Comparison of ENCODE assay signal across 17 cellular contexts in the genomic region with DNA sequence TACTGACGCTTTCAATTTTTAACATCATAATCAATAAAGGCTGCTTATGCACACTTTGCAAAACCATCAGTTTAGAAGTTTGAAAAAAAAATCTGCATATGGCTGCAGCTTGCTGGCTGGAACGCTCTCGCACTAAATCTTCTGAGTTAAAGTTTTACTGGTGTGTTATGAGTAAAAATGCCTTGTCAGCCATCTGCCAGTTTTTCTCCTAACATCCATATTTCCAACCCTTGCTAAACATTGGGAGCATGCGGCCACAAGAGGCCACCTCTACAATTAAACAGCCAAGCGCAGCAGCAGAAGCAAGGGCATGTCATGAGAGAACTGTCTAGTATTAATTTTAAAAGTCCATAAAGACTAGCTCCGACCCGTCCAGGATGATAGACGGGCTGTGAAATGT.
DNase-seq lines count a peak whose midpoint lies in the region; ATAC-seq and TF ChIP-seq lines count a peak whose summit lies in the region.
"Had no signal": no experiment of that assay in that cellular context is flagged by ENCODE, and none has a peak within 500 bp of the region (broad histone marks: within the 10 kb centered on the region; RNA-seq: fewer than 3 reads in every experiment).

No MANE protein-coding gene starts in this region.

- no peaks in the 10 kb centered on the region for H3K4me1 ChIP-seq in Panc1 (ENCODE audit: control insufficient read depth, insufficient read depth, low read length)
- H3K4me1 ChIP-seq: SJSA1 had no signal

- POLR2A ChIA-PET in Panc1 (lab: Charles Lee): no interaction called here

- no peaks in the 10 kb centered on the region for H3K9me3 Mint-ChIP-seq in type B pancreatic cell

- H3K4me3 Mint-ChIP-seq in type B pancreatic cell: peak overlapping the region; percentile 4

- H3K27me3 ChIP-seq in Panc1 (ENCODE audit: control insufficient read depth, insufficient read depth, low read length): no peaks in the 10 kb centered on the region
- H3K27me3 ChIP-seq: BLaER1 treated with 17β-estradiol and CSF1 and Interleukin-3, amounts not matched to agents 10 nM and 100 nM; SJSA1 had no signal

- no peaks in the 10 kb centered on the region for H3K36me3 ChIP-seq in Panc1 (ENCODE audit: control insufficient read depth, insufficient read depth, low read length)
- H3K36me3 ChIP-seq: BLaER1 treated with 17β-estradiol and CSF1 and Interleukin-3, amounts not matched to agents 10 nM and 100 nM; SJSA1 had no signal

- no peak overlapping the region for H3K4me3 ChIP-seq in Panc1 (ENCODE audit: low read depth in 2 of 2, low read length in 2 of 2)
- H3K4me3 ChIP-seq: BLaER1 treated with 17β-estradiol and CSF1 and Interleukin-3, amounts not matched to agents 10 nM and 100 nM; K562; SJSA1 had no signal

- no TSS peak for BruUV-seq in Panc1 (replicated peaks; lab: Mats Ljungman, UMichigan)

- TF ChIP-seq CTCF in Panc1 (IDR thresholded peaks at IDR 0.05) (peak; percentile 25), type B pancreatic cell (conservative IDR thresholded peaks at IDR 0.05) (no peak)

- CTCF ChIA-PET in Panc1 (lab: Charles Lee): no interaction called here

- H3K27ac ChIP-seq in Panc1 (ENCODE audit: low read length): no peak overlapping the region
- H3K27ac ChIP-seq: BLaER1 treated with 17β-estradiol and CSF1 and Interleukin-3, amounts not matched to agents 10 nM and 100 nM; SJSA1 had no signal

- intact Hi-C loops in Panc1 (cut with micrococcal nuclease; ENCODE audit: unreplicated experiment): no loop called here

- peaks cover 42% of the 10 kb centered on the region for H3K4me1 Mint-ChIP-seq in type B pancreatic cell (ENCODE audit: unreplicated experiment)

- H3K36me3 Mint-ChIP-seq in type B pancreatic cell: no peaks in the 10 kb centered on the region

- peaks cover 4% of the 10 kb centered on the region for H3K27me3 Mint-ChIP-seq in type B pancreatic cell

- in situ Hi-C loops in Panc1 (cut with HindIII; ENCODE audit: low pct_unique_long_range_greater_than_20kb, low sequenced_read_pairs): no loop called here

- H3K9me3 ChIP-seq in Panc1 (ENCODE audit: control insufficient read depth, insufficient read depth, low read depth, low read length): no peaks in the 10 kb centered on the region
- H3K9me3 ChIP-seq: BLaER1 treated with 17β-estradiol and CSF1 and Interleukin-3, amounts not matched to agents 10 nM and 100 nM; SJSA1 had no signal

- ATAC-seq in Panc1 (no peak), HG03439 (IDR thresholded peaks at IDR 0.05; ENCODE audit: unreplicated experiment) (no peak), left lobe of liver (no peak)
- ATAC-seq: K562, PC-3 had no signal

- peak overlapping the region; percentile 9 for H3K27ac Mint-ChIP-seq in type B pancreatic cell

- DNase-seq in Panc1 (ENCODE audit: low read depth, low spot score): no peak
- peak; percentile 3 for DNase-seq in fibroblast of gingiva (ENCODE audit: low read depth)
- peak; percentile 52 for DNase-seq in left kidney (ENCODE audit: low read depth, low spot score)
- DNase-seq in type B pancreatic cell (ENCODE audit: extremely low spot score, unreplicated experiment): no peak
- DNase-seq in cerebellar nuclear complex (lab: John Stamatoyannopoulos, UW): no peak
- DNase-seq in left lobe of liver (ENCODE audit: low spot score): no peak
- DNase-seq: DND-41, MV-4-11, NCI-H1417 treated with DMSO at 0.1 percent for 48 hours, NCI-H1930, NCI-H2171, NCI-H446, PC-3 had no signal

Comparison
In these comparisons a context has a peak if more than half of its experiments do, and no peak if none do; other contexts are left out.
1. DNase-seq: peak in fibroblast of gingiva (single experiment) and left kidney (single experiment); none in Panc1 (single experiment), type B pancreatic cell (single experiment), cerebellar nuclear complex (0 of 2) and left lobe of liver (single experiment).